Comparison of ENCODE assay signal across 24 cellular contexts in the genomic region with DNA sequence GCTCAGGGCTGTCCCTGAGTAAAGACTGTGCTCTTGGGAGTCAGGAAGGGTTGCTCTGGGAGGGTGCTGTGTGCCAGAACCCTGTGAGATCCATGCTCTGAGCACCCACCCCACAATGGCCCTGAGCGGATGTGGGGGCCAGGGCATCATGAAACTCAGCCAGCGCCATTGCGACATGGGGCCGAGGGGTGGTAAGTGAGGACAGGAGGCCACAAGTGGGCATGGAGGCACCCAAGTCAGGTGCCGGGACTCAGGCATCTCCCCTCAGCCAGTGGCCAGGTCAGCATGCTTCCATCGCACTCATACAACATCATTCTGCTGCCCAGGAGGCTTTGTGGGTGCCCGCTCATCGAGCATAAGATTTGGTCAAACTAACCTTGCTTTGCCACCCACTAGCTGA. TPM values are rescaled to one million over a fixed set of nuclear protein-coding genes. Genes with fewer than 3 reads are reported as not detected.
DNase-seq lines count a peak whose midpoint lies in the region; ATAC-seq, FAIRE-seq and TF ChIP-seq lines count a peak whose summit lies in the region.
"Had no signal": no experiment of that assay in that cellular context is flagged by ENCODE, and none has a peak within 500 bp of the region (broad histone marks: within the 10 kb centered on the region; RNA-seq: fewer than 3 reads in every experiment).

No MANE protein-coding gene starts in this region.

- H3K36me3 ChIP-seq in heart right ventricle (no peaks in the 10 kb centered on the region), HepG2 (replicated peaks in 1 of 2; ENCODE audit: control insufficient read depth in 1 of 2, insufficient read depth in 2 of 2, low read length in 2 of 2) (no peaks in the 10 kb centered on the region), osteoblast (ENCODE audit: insufficient read depth, low read length) (no peaks in the 10 kb centered on the region)
- H3K36me3 ChIP-seq: BE2C; BLaER1 treated with 17β-estradiol and CSF1 and Interleukin-3, amounts not matched to agents 10 nM and 100 nM had no signal

- peak overlapping the region in 4 of 5 experiments; percentile 18 to 88 (median 77) for H3K27ac Mint-ChIP-seq in brain
- H3K27ac Mint-ChIP-seq: CD4-positive, alpha-beta T cell; CD8-positive, alpha-beta T cell had no signal

- peaks cover 4% of the 10 kb centered on the region for H3K27me3 Mint-ChIP-seq in brain
- H3K27me3 Mint-ChIP-seq: CD4-positive, alpha-beta T cell had no signal

- no peaks in the 10 kb centered on the region for H4K20me1 ChIP-seq in HepG2 (ENCODE audit: insufficient read depth, low read length)
- no peaks in the 10 kb centered on the region for H4K20me1 ChIP-seq in osteoblast (ENCODE audit: insufficient read depth, low read length)

- ATAC-seq in Right ventricle myocardium superior (ENCODE audit: poor library complexity) (no peak), heart right ventricle (no peak), HepG2 (no peak), left colon (no peak)
- ATAC-seq: CD8-positive, alpha-beta T cell had no signal

- H3K4me1 ChIP-seq in heart right ventricle (no peaks in the 10 kb centered on the region), HepG2 (ENCODE audit: insufficient read depth, low read length) (peaks cover 40% of the 10 kb centered on the region), osteoblast (ENCODE audit: insufficient read depth, low read length) (no peaks in the 10 kb centered on the region)
- H3K4me1 ChIP-seq: BE2C, Caco-2 had no signal

- H3K79me2 ChIP-seq in HepG2 (ENCODE audit: insufficient read depth, low read length), result no peaks in the 10 kb centered on the region
- H3K79me2 ChIP-seq in osteoblast (ENCODE audit: insufficient read depth, low read length), result no peaks in the 10 kb centered on the region

- WGBS in heart right ventricle, 2 donors, result 87 to 90% methylated on average over 8 of the region's 8 CpGs
- WGBS in HepG2 (ENCODE audit: low lambda C conversion rate), result 90% methylated on average over 4 of the region's 8 CpGs

- in situ Hi-C loops in HepG2 (cut with HindIII; ENCODE audit: extremely low pct_ligation_motif_present, low pct_unique_long_range_greater_than_20kb), result no loop called here

- CTCF ChIA-PET in HepG2 (lab: Yijun Ruan, JAX; ENCODE audit: low intra/inter-chr PET ratio, low total read pairs), result no interaction called here

- DNase-seq in Right ventricle myocardium superior (peak; percentile 33), heart right ventricle (no peak), HepG2 (ENCODE audit: low spot score) (no peak), osteoblast (ENCODE audit: insufficient read length, low spot score, missing footprints) (peak; percentile 5), left colon (no peak), NCI-H446 (lab: John Stamatoyannopoulos, UW) (no peak)
- no peak for DNase-seq in stimulated activated CD4-positive, alpha-beta T cell treated with anti-CD3 and anti-CD28 coated beads, Interleukin-12 subunit alpha, Interleukin-12 subunit beta, amount 100 ng/mL, for 4 hours
- DNase-seq: 8988T; ACHN; BE2C; Caco-2; Calu3; CD4-positive, alpha-beta T cell; CD8-positive, alpha-beta T cell; DMS79 treated with DMSO at 0.1 percent for 48 hours; GF-D8 had no signal

- no peak for TF ChIP-seq RAD21 in HepG2 (CRISPR knock-in tag; IDR thresholded peaks at IDR 0.05)

- no peak for TF ChIP-seq POLR2A in HepG2 (IDR thresholded peaks at IDR 0.05; ENCODE audit: insufficient read depth in 1 of 2, low read depth in 2 of 2, low read length in 2 of 2)

- BruUV-seq in HepG2 (replicated peaks; lab: Mats Ljungman, UMichigan), result no TSS peak

- POLR2A ChIA-PET in HepG2 (lab: Yijun Ruan, JAX), result no interaction called here

- TF ChIP-seq CTCF in heart right ventricle (IDR thresholded peaks at IDR 0.05) (no peak), brain (conservative IDR thresholded peaks at IDR 0.05) (no peak), HepG2 (CRISPR knock-in tag; IDR thresholded peaks at IDR 0.05) (no peak), osteoblast (IDR thresholded peaks at IDR 0.05; ENCODE audit: extremely low read depth, low read depth, low read length) (no peak)

- H3K9ac ChIP-seq in HepG2 (ENCODE audit: insufficient read depth, low read depth, low read length), result no peak overlapping the region

- intact Hi-C loops in Right ventricle myocardium superior (cut with DNase I) (no loop called here), heart right ventricle (cut with DNase I) (no loop called here), HepG2 (cut with micrococcal nuclease; ENCODE audit: unreplicated experiment) (no loop called here), left colon (cut with DNase I, micrococcal nuclease) (no loop called here)

- H3K4me2 ChIP-seq in HepG2 (ENCODE audit: low read depth, low read length) (no peak overlapping the region), osteoblast (ENCODE audit: insufficient read depth, low read length) (no peak overlapping the region)

- peaks cover 0 to 3% (median 0%) of the 10 kb centered on the region in 7 donors for H3K27me3 ChIP-seq in heart right ventricle
- H3K27me3 ChIP-seq in HepG2 (ENCODE audit: control insufficient read depth in 1 of 2, insufficient read depth in 2 of 2, low read length in 2 of 2), result no peaks in the 10 kb centered on the region; a peak in 1 of 5 replicates
- H3K27me3 ChIP-seq in osteoblast (ENCODE audit: insufficient read depth, low read length), result no peaks in the 10 kb centered on the region
- H3K27me3 ChIP-seq: BE2C; BLaER1 treated with 17β-estradiol and CSF1 and Interleukin-3, amounts not matched to agents 10 nM and 100 nM had no signal

- H3K36me3 Mint-ChIP-seq in brain, result peaks cover 1% of the 10 kb centered on the region
- H3K36me3 Mint-ChIP-seq: CD8-positive, alpha-beta T cell had no signal

- FAIRE-seq in HepG2 (lab: Jason Lieb, UNC), result no peak
- FAIRE-seq: A204.1, D721Med, G401.6, GM12891, GM19239 had no signal

- no peaks in the 10 kb centered on the region for H3K9me3 ChIP-seq in heart right ventricle
- H3K9me3 ChIP-seq in HepG2 (ENCODE audit: low read length), result no peaks in the 10 kb centered on the region
- H3K9me3 ChIP-seq in osteoblast (ENCODE audit: low read depth, low read length), result no peaks in the 10 kb centered on the region
- H3K9me3 ChIP-seq: BE2C, Caco-2 had no signal

- H3K4me1 Mint-ChIP-seq in brain, result peaks cover 6% of the 10 kb centered on the region

- H3K4me3 Mint-ChIP-seq in brain, result no peak overlapping the region
- H3K4me3 Mint-ChIP-seq: CD4-positive, alpha-beta T cell; CD8-positive, alpha-beta T cell had no signal

- peaks cover 0 to 4% (median under 1%) of the 10 kb centered on the region in 5 experiments for H3K9me3 Mint-ChIP-seq in brain
- H3K9me3 Mint-ChIP-seq: CD4-positive, alpha-beta T cell; CD8-positive, alpha-beta T cell had no signal

- TF ChIP-seq EP300 in HepG2 (IDR thresholded peaks at IDR 0.05; ENCODE audit: low read depth in 2 of 2, low read length in 2 of 2) (no peak), HepG2 (CRISPR knock-in tag; IDR thresholded peaks at IDR 0.05; ENCODE audit: borderline replicate concordance) (no peak)

- H2AFZ ChIP-seq in HepG2 (ENCODE audit: low read length) (no peak overlapping the region), osteoblast (ENCODE audit: low read length) (no peak overlapping the region)

- H3K4me3 ChIP-seq in heart right ventricle, result no peak overlapping the region
- H3K4me3 ChIP-seq in HepG2 (replicated peaks in 1 of 3; ENCODE audit: insufficient read depth in 1 of 3, low read depth in 2 of 3, low read length in 3 of 3), result no peak overlapping the region
- H3K4me3 ChIP-seq in osteoblast (ENCODE audit: insufficient read depth, low read length), result no peak overlapping the region
- H3K4me3 ChIP-seq: BLaER1 treated with 17β-estradiol and CSF1 and Interleukin-3, amounts not matched to agents 10 nM and 100 nM had no signal

- H3K27ac ChIP-seq in heart right ventricle (no peak overlapping the region), HepG2 (ENCODE audit: extremely low read length, insufficient read depth, low read length) (no peak overlapping the region), osteoblast (ENCODE audit: low read depth, low read length) (no peak overlapping the region)
- H3K27ac ChIP-seq: C4-2B had no signal

RNA-seq across cellular contexts. Expression of a gene that starts 19.6 kb away (rescaled TPM):
- total RNA-seq in Right ventricle myocardium superior, result not detected
- total RNA-seq in heart right ventricle, result under 1 TPM in 6 of 10 donors, not detected in 4; 0.05 to 0.30 (median 0.15) TPM
- polyA plus RNA-seq in heart right ventricle, result under 1 TPM; under 0.01 to 0.07 TPM
- polyA plus RNA-seq in brain (ENCODE audit: insufficient read depth, low read depth, low replicate concordance), result 13.9 TPM
- total RNA-seq in HepG2 (2016; rRNA removed; fragmentation: Illumina TruSeq; extraction: Trizol), result 1.1 and 1.5 TPM in 2 replicates
- total RNA-seq in HepG2 (2016; cell fraction: cytosol; rRNA removed; fragmentation: Illumina TruSeq; extraction: Trizol; ENCODE audit: low read depth), result 0.30 and 0.35 TPM in 2 replicates
- total RNA-seq in HepG2 (2016; cell fraction: insoluble cytoplasmic fraction; rRNA removed; fragmentation: Illumina TruSeq; extraction: Trizol), result 0.62 and 1.7 TPM in 2 replicates
- 1.3 and 1.6 TPM in 2 replicates for total RNA-seq in HepG2 (2016; cell fraction: membrane; rRNA removed; fragmentation: Illumina TruSeq; extraction: Trizol)
- 2.9 and 3.0 TPM in 2 replicates for total RNA-seq in HepG2 (2016; cell fraction: nucleus; rRNA removed; fragmentation: Illumina TruSeq; extraction: Trizol)
- 2.3 and 4.0 TPM in 2 replicates for polyA plus RNA-seq in HepG2 (2011; rRNA removed)
- polyA plus RNA-seq in HepG2 (2011; cell fraction: cytosol; rRNA removed), result 1.5 and 2.5 TPM in 2 replicates
- polyA plus RNA-seq in HepG2 (2011; cell fraction: nucleus; rRNA removed), result 8.9 and 11.7 TPM in 2 replicates
- polyA plus RNA-seq in HepG2 (2012), result 5.0 and 8.8 TPM in 2 replicates
- polyA plus RNA-seq in HepG2 (2016; cell fraction: cytosol; fragmentation: Illumina TruSeq; extraction: Trizol; ENCODE audit: low read depth), result 0.29 and 0.54 TPM in 2 replicates
- 0.86 and 1.1 TPM in 2 replicates for polyA plus RNA-seq in HepG2 (2016; cell fraction: insoluble cytoplasmic fraction; fragmentation: Illumina TruSeq; extraction: Trizol; ENCODE audit: low read depth)
- polyA plus RNA-seq in HepG2 (2016; cell fraction: membrane; fragmentation: Illumina TruSeq; extraction: Trizol; ENCODE audit: low read depth), result 0.66 and 0.84 TPM in 2 replicates
- 2.6 and 4.2 TPM in 2 replicates for polyA plus RNA-seq in HepG2 (2016; cell fraction: nucleus; fragmentation: Illumina TruSeq; extraction: Trizol; ENCODE audit: insufficient read depth, low read depth)
- polyA minus RNA-seq in HepG2 (2011; rRNA and poly(A)+ RNA removed; ENCODE audit: low replicate concordance), result 5.2 TPM in 1 of 2 replicates, not detected in the other
- 1.8 and 4.1 TPM in 2 replicates for polyA minus RNA-seq in HepG2 (2011; cell fraction: cytosol; rRNA and poly(A)+ RNA removed)
- 9.0 and 11.7 TPM in 2 replicates for polyA minus RNA-seq in HepG2 (2011; cell fraction: nucleus; rRNA and poly(A)+ RNA removed)
- total RNA-seq in osteoblast, result not detected in 2 replicates
- total RNA-seq in left colon, result under 1 TPM in 1 of 2 donors, not detected in 1; 0.06 TPM
- total RNA-seq: Caco-2; Calu3; CD4-positive, alpha-beta T cell; CD8-positive, alpha-beta T cell had no signal

Comparison
In these comparisons a context has a peak if more than half of its experiments do, and no peak if none do; other contexts are left out.
1. DNase-seq: peak in Right ventricle myocardium superior (single experiment) and osteoblast (single experiment); none in heart right ventricle (0 of 2), HepG2 (single experiment), stimulated activated CD4-positive, alpha-beta T cell treated with anti-CD3 and anti-CD28 coated beads, Interleukin-12 subunit alpha, Interleukin-12 subunit beta, amount 100 ng/mL, for 4 hours (single experiment), left colon (0 of 2) and NCI-H446 (0 of 2).